ENCODE assay signal across 15 cellular contexts in genomic region chr4:87506974-87507701, GRCh38. TPM values are rescaled to one million over a fixed set of nuclear protein-coding genes. Genes with fewer than 3 reads are reported as not detected.
DNase-seq lines count a peak whose midpoint lies in the region; ATAC-seq and TF ChIP-seq lines count a peak whose summit lies in the region.
"Had no signal": no experiment of that assay in that cellular context is flagged by ENCODE, and none has a peak within 500 bp of the region (broad histone marks: within the 10 kb centered on the region; RNA-seq: fewer than 3 reads in every experiment).

No MANE protein-coding gene starts in this region.

- peak overlapping the region; percentile 9 for H3K27ac ChIP-seq in angular gyrus (ENCODE audit: low read depth, low read length)
- H3K27ac ChIP-seq: lower lobe of right lung, SK-N-MC had no signal

- no peak overlapping the region for H3K27ac Mint-ChIP-seq in activated T-cell treated with anti-CD3 and anti-CD28 coated beads, Interleukin-2, amount 50 U/mL, for 24 hours
- H3K27ac Mint-ChIP-seq: activated CD4-positive, alpha-beta T cell treated with anti-CD3 and anti-CD28 coated beads for 36 hours; CD8-positive, alpha-beta T cell had no signal

- DNase-seq in BJ (ENCODE audit: low read depth) (peak; percentile 95), fibroblast of the conjunctiva (ENCODE audit: low read depth) (peak; percentile 81), sciatic nerve (ENCODE audit: low spot score) (no peak), NCI-H146 treated with DMSO at 0.1 percent for 48 hours (lab: John Stamatoyannopoulos, UW; ENCODE audit: unreplicated experiment) (no peak)
- DNase-seq in activated T-cell treated with anti-CD3 and anti-CD28 coated beads, Interleukin-2, amount 50 U/mL, for 24 hours: no peak
- DNase-seq: activated CD4-positive, alpha-beta T cell treated with anti-CD3 and anti-CD28 coated beads for 36 hours; activated effector memory CD4-positive, alpha-beta T cell treated with anti-CD3 and anti-CD28 coated beads, Interleukin-2, amount 50 U/mL, for 16 hours; CD8-positive, alpha-beta T cell; lower lobe of right lung; small intestine had no signal

- CTCF ChIA-PET in BJ (lab: Yijun Ruan, JAX): no interaction called here

- no peaks in the 10 kb centered on the region for H3K36me3 ChIP-seq in BJ (ENCODE audit: control insufficient read depth, insufficient read depth, low read length)

- H3K27me3 ChIP-seq in BJ (ENCODE audit: control insufficient read depth, insufficient read depth, low read length): no peaks in the 10 kb centered on the region

- ATAC-seq in sciatic nerve (peak; percentile 56), GM21619 (IDR thresholded peaks at IDR 0.05; ENCODE audit: unreplicated experiment) (no peak), HG02571 (IDR thresholded peaks at IDR 0.05; ENCODE audit: unreplicated experiment) (no peak)
- ATAC-seq: activated CD4-positive, alpha-beta T cell treated with anti-CD3 and anti-CD28 coated beads for 36 hours; CD8-positive, alpha-beta T cell; K562 had no signal

- H3K27me3 Mint-ChIP-seq in activated T-cell treated with anti-CD3 and anti-CD28 coated beads, Interleukin-2, amount 50 U/mL, for 24 hours: peaks cover 3% of the 10 kb centered on the region

- H3K9me3 Mint-ChIP-seq in activated T-cell treated with anti-CD3 and anti-CD28 coated beads, Interleukin-2, amount 50 U/mL, for 24 hours: no peaks in the 10 kb centered on the region
- H3K9me3 Mint-ChIP-seq: CD8-positive, alpha-beta T cell had no signal

- intact Hi-C loops in sciatic nerve (cut with DNase I): no loop called here

- no peak for TF ChIP-seq CTCF in BJ (IDR thresholded peaks at IDR 0.05; ENCODE audit: insufficient read depth, low read depth, low read length)

- POLR2A ChIA-PET in BJ (lab: Charles Lee): no interaction called here

- no peak overlapping the region for H3K4me3 ChIP-seq in BJ (ENCODE audit: low read depth, low read length)
- H3K4me3 ChIP-seq: K562, lower lobe of right lung, SK-N-MC had no signal

- H3K36me3 Mint-ChIP-seq in activated T-cell treated with anti-CD3 and anti-CD28 coated beads, Interleukin-2, amount 50 U/mL, for 24 hours (ENCODE audit: low read depth): no peaks in the 10 kb centered on the region
- H3K36me3 Mint-ChIP-seq: CD8-positive, alpha-beta T cell had no signal

- H3K4me1 Mint-ChIP-seq in activated T-cell treated with anti-CD3 and anti-CD28 coated beads, Interleukin-2, amount 50 U/mL, for 24 hours (ENCODE audit: low read depth): no peaks in the 10 kb centered on the region
- H3K4me1 Mint-ChIP-seq: activated CD4-positive, alpha-beta T cell treated with anti-CD3 and anti-CD28 coated beads for 36 hours had no signal

- H3K4me3 Mint-ChIP-seq in activated T-cell treated with anti-CD3 and anti-CD28 coated beads, Interleukin-2, amount 50 U/mL, for 24 hours: no peak overlapping the region
- H3K4me3 Mint-ChIP-seq: activated CD4-positive, alpha-beta T cell treated with anti-CD3 and anti-CD28 coated beads for 36 hours; CD8-positive, alpha-beta T cell had no signal

RNA-seq across cellular contexts. Expression of gene SPARCL1, which starts 22.0 kb away (rescaled TPM):
- not detected in 2 replicates for polyA plus RNA-seq in BJ (2011; rRNA removed)
- not detected in 2 replicates for polyA minus RNA-seq in BJ (2011; rRNA and poly(A)+ RNA removed)
- total RNA-seq in sciatic nerve: 441 TPM
- total RNA-seq: activated CD4-positive, alpha-beta T cell treated with anti-CD3 and anti-CD28 coated beads for 36 hours; CD8-positive, alpha-beta T cell had no signal

Comparison
In these comparisons a context has a peak if more than half of its experiments do, and no peak if none do; other contexts are left out.
1. DNase-seq: peak in BJ (single experiment) and fibroblast of the conjunctiva (single experiment); none in sciatic nerve (single experiment), NCI-H146 treated with DMSO at 0.1 percent for 48 hours (single experiment) and activated T-cell treated with anti-CD3 and anti-CD28 coated beads, Interleukin-2, amount 50 U/mL, for 24 hours (single experiment).